9 cellular contexts compared by ENCODE assay signal in genomic region chr1:220123889-220124288, GRCh38. TPM values are rescaled to one million over a fixed set of nuclear protein-coding genes. Genes with fewer than 3 reads are reported as not detected.
DNase-seq lines count a peak whose midpoint lies in the region; ATAC-seq and TF ChIP-seq lines count a peak whose summit lies in the region.
"Had no signal": no experiment of that assay in that cellular context is flagged by ENCODE, and none has a peak within 500 bp of the region (broad histone marks: within the 10 kb centered on the region; RNA-seq: fewer than 3 reads in every experiment).

No MANE protein-coding gene starts in this region.

- H3K27ac ChIP-seq in gastrocnemius medialis, result no peak overlapping the region

- no peak overlapping the region for H3K27ac Mint-ChIP-seq in stimulated activated naive CD8-positive, alpha-beta T cell treated with anti-CD3 and anti-CD28 coated beads, Interleukin-15, amount 100 ng/mL, for 72 hours
- no peak overlapping the region for H3K27ac Mint-ChIP-seq in endothelial cell (ENCODE audit: unreplicated experiment)
- no peak overlapping the region for H3K27ac Mint-ChIP-seq in activated T-helper 1 cell treated with anti-CD3 and anti-CD28 coated beads, Interleukin-12 subunit alpha, Interleukin-12 subunit beta, Interleukin-2, Interleukin-4 antibody, amounts not matched to agents 30 ng/mL and 10 ng/mL and 1 ng/mL, durations not matched to agents 14 hours and 24 hours and 36 hours

- no peak overlapping the region for H3K4me3 ChIP-seq in gastrocnemius medialis

- intact Hi-C loops in activated T-helper 1 cell treated with anti-CD3 and anti-CD28 coated beads, Interleukin-12 subunit alpha, Interleukin-12 subunit beta, Interleukin-2, Interleukin-4 antibody, amounts not matched to agents 30 ng/mL and 10 ng/mL and 1 ng/mL, durations not matched to agents 14 hours and 24 hours and 36 hours (cut with micrococcal nuclease), result loop anchor here (5.0 kb wide), 1 partner anchor 132 kb away; no protein-coding TSS in a partner anchor
- intact Hi-C loops in gastrocnemius medialis (cut with DNase I; ENCODE audit: low total_unique reads), result no loop called here

- no peaks in the 10 kb centered on the region for H3K9me3 ChIP-seq in gastrocnemius medialis

- H3K36me3 ChIP-seq in gastrocnemius medialis, result peaks cover 0 to 22% of the 10 kb centered on the region in 2 donors

- peaks cover 14% of the 10 kb centered on the region for H3K4me1 Mint-ChIP-seq in stimulated activated naive CD8-positive, alpha-beta T cell treated with anti-CD3 and anti-CD28 coated beads, Interleukin-15, amount 100 ng/mL, for 72 hours
- peaks cover 7% of the 10 kb centered on the region for H3K4me1 Mint-ChIP-seq in endothelial cell (ENCODE audit: unreplicated experiment)
- H3K4me1 Mint-ChIP-seq in activated T-helper 1 cell treated with anti-CD3 and anti-CD28 coated beads, Interleukin-12 subunit alpha, Interleukin-12 subunit beta, Interleukin-2, Interleukin-4 antibody, amounts not matched to agents 30 ng/mL and 10 ng/mL and 1 ng/mL, durations not matched to agents 14 hours and 24 hours and 36 hours (ENCODE audit: low read depth), result peaks cover 17% of the 10 kb centered on the region

- peaks cover 5% of the 10 kb centered on the region for H3K36me3 Mint-ChIP-seq in endothelial cell (ENCODE audit: low read depth, unreplicated experiment)
- peaks cover 12% of the 10 kb centered on the region for H3K36me3 Mint-ChIP-seq in activated T-helper 1 cell treated with anti-CD3 and anti-CD28 coated beads, Interleukin-12 subunit alpha, Interleukin-12 subunit beta, Interleukin-2, Interleukin-4 antibody, amounts not matched to agents 30 ng/mL and 10 ng/mL and 1 ng/mL, durations not matched to agents 14 hours and 24 hours and 36 hours (ENCODE audit: low read depth)

- H3K4me3 Mint-ChIP-seq in stimulated activated naive CD8-positive, alpha-beta T cell treated with anti-CD3 and anti-CD28 coated beads, Interleukin-15, amount 100 ng/mL, for 72 hours, result no peak overlapping the region
- no peak overlapping the region for H3K4me3 Mint-ChIP-seq in endothelial cell (ENCODE audit: unreplicated experiment)
- no peak overlapping the region for H3K4me3 Mint-ChIP-seq in activated T-helper 1 cell treated with anti-CD3 and anti-CD28 coated beads, Interleukin-12 subunit alpha, Interleukin-12 subunit beta, Interleukin-2, Interleukin-4 antibody, amounts not matched to agents 30 ng/mL and 10 ng/mL and 1 ng/mL, durations not matched to agents 14 hours and 24 hours and 36 hours

- no peaks in the 10 kb centered on the region for H3K27me3 ChIP-seq in gastrocnemius medialis

- DNase-seq in stimulated activated naive CD8-positive, alpha-beta T cell treated with anti-CD3 and anti-CD28 coated beads, Interleukin-15, Interleukin-2, amounts not matched to agents 100 U/mL and 50 U/mL, for 24 hours, result peak; percentile 6
- no peak for DNase-seq in stimulated activated naive CD8-positive, alpha-beta T cell treated with anti-CD3 and anti-CD28 coated beads, Interleukin-15, amount 100 ng/mL, for 72 hours
- DNase-seq in NCI-H69 (lab: John Stamatoyannopoulos, UW), result peak; percentile 40
- DNase-seq in endothelial cell (ENCODE audit: low spot score), result no peak
- no peak for DNase-seq in activated T-helper 1 cell treated with anti-CD3 and anti-CD28 coated beads, Interleukin-12 subunit alpha, Interleukin-12 subunit beta, Interleukin-2, Interleukin-4 antibody, amounts not matched to agents 30 ng/mL and 10 ng/mL and 1 ng/mL, durations not matched to agents 14 hours and 24 hours and 36 hours (ENCODE audit: low spot score)
- no peak for DNase-seq in GM19240 (ENCODE audit: insufficient read length, low spot score)
- DNase-seq in gastrocnemius medialis, result no peak
- no peak for DNase-seq in HuH-7.5 (ENCODE audit: low spot score)
- DNase-seq: posterior cingulate gyrus had no signal

- in situ Hi-C loops in gastrocnemius medialis (cut with MboI; ENCODE audit: low sequenced_read_pairs in 4 of 4), result no loop called here

- TF ChIP-seq POLR2A in gastrocnemius medialis (IDR thresholded peaks at IDR 0.05), result no peak

- H3K27me3 Mint-ChIP-seq in stimulated activated naive CD8-positive, alpha-beta T cell treated with anti-CD3 and anti-CD28 coated beads, Interleukin-15, amount 100 ng/mL, for 72 hours, result no peaks in the 10 kb centered on the region
- H3K27me3 Mint-ChIP-seq in endothelial cell (ENCODE audit: unreplicated experiment), result peaks cover 2% of the 10 kb centered on the region
- no peaks in the 10 kb centered on the region for H3K27me3 Mint-ChIP-seq in activated T-helper 1 cell treated with anti-CD3 and anti-CD28 coated beads, Interleukin-12 subunit alpha, Interleukin-12 subunit beta, Interleukin-2, Interleukin-4 antibody, amounts not matched to agents 30 ng/mL and 10 ng/mL and 1 ng/mL, durations not matched to agents 14 hours and 24 hours and 36 hours (ENCODE audit: insufficient read depth)

- peak; percentile 64 for TF ChIP-seq CTCF in endothelial cell (IDR thresholded peaks at IDR 0.05; ENCODE audit: unreplicated experiment)
- TF ChIP-seq CTCF in gastrocnemius medialis (IDR thresholded peaks at IDR 0.05 in 4 of 5, conservative IDR thresholded peaks at IDR 0.05 in 1 of 5), result no peak

- no peaks in the 10 kb centered on the region for H3K9me3 Mint-ChIP-seq in stimulated activated naive CD8-positive, alpha-beta T cell treated with anti-CD3 and anti-CD28 coated beads, Interleukin-15, amount 100 ng/mL, for 72 hours
- no peaks in the 10 kb centered on the region for H3K9me3 Mint-ChIP-seq in endothelial cell (ENCODE audit: unreplicated experiment)
- no peaks in the 10 kb centered on the region for H3K9me3 Mint-ChIP-seq in activated T-helper 1 cell treated with anti-CD3 and anti-CD28 coated beads, Interleukin-12 subunit alpha, Interleukin-12 subunit beta, Interleukin-2, Interleukin-4 antibody, amounts not matched to agents 30 ng/mL and 10 ng/mL and 1 ng/mL, durations not matched to agents 14 hours and 24 hours and 36 hours

- no peaks in the 10 kb centered on the region for H3K4me1 ChIP-seq in gastrocnemius medialis

- ATAC-seq in stimulated activated naive CD8-positive, alpha-beta T cell treated with anti-CD3 and anti-CD28 coated beads, Interleukin-15, Interleukin-2, amounts not matched to agents 100 U/mL and 50 U/mL, for 24 hours, result no peak
- ATAC-seq in stimulated activated naive CD8-positive, alpha-beta T cell treated with anti-CD3 and anti-CD28 coated beads, Interleukin-15, amount 100 ng/mL, for 72 hours, result no peak
- ATAC-seq in gastrocnemius medialis, result no peak

RNA-seq across cellular contexts. Expression of gene IARS2, which starts 30.0 kb away (rescaled TPM):
- total RNA-seq in endothelial cell (ENCODE audit: unreplicated experiment) (60.3 TPM), gastrocnemius medialis (10 to 100 TPM; 64.7 to 83.6 (median 74.6) TPM)
- 72.8 and 74.7 TPM in 2 replicates for total RNA-seq in activated T-helper 1 cell treated with anti-CD3 and anti-CD28 coated beads, Interleukin-12 subunit alpha, Interleukin-12 subunit beta, Interleukin-2, Interleukin-4 antibody, amounts not matched to agents 30 ng/mL and 10 ng/mL and 1 ng/mL, durations not matched to agents 14 hours and 24 hours and 36 hours

RNA-seq across cellular contexts. Expression of gene BPNT1, which starts 34.3 kb away (rescaled TPM):
- total RNA-seq in endothelial cell (ENCODE audit: unreplicated experiment) (17.5 TPM), gastrocnemius medialis (10 to 100 TPM in 1 of 4 donors, 1 to 10 TPM in 3; 5.2 to 27.5 (median 9.2) TPM)
- total RNA-seq in activated T-helper 1 cell treated with anti-CD3 and anti-CD28 coated beads, Interleukin-12 subunit alpha, Interleukin-12 subunit beta, Interleukin-2, Interleukin-4 antibody, amounts not matched to agents 30 ng/mL and 10 ng/mL and 1 ng/mL, durations not matched to agents 14 hours and 24 hours and 36 hours, result 27.0 and 28.2 TPM in 2 replicates

Comparison
In these comparisons a context has a peak if more than half of its experiments do, and no peak if none do; other contexts are left out.
1. DNase-seq: peak in stimulated activated naive CD8-positive, alpha-beta T cell treated with anti-CD3 and anti-CD28 coated beads, Interleukin-15, Interleukin-2, amounts not matched to agents 100 U/mL and 50 U/mL, for 24 hours (single experiment) and NCI-H69 (single experiment); none in stimulated activated naive CD8-positive, alpha-beta T cell treated with anti-CD3 and anti-CD28 coated beads, Interleukin-15, amount 100 ng/mL, for 72 hours (0 of 2), endothelial cell (single experiment), activated T-helper 1 cell treated with anti-CD3 and anti-CD28 coated beads, Interleukin-12 subunit alpha, Interleukin-12 subunit beta, Interleukin-2, Interleukin-4 antibody, amounts not matched to agents 30 ng/mL and 10 ng/mL and 1 ng/mL, durations not matched to agents 14 hours and 24 hours and 36 hours (single experiment), GM19240 (single experiment), gastrocnemius medialis (0 of 2) and HuH-7.5 (single experiment).